Comparison of ENCODE assay signal across 8 cellular contexts in genomic region chr16:10964039-10964890, GRCh38. TPM values are rescaled to one million over a fixed set of nuclear protein-coding genes. Genes with fewer than 3 reads are reported as not detected.
A peak's percentile ranks its signal among the peaks of the same experiment; 100 is the strongest.
DNase-seq lines count a peak whose midpoint lies in the region; ATAC-seq, FAIRE-seq and TF ChIP-seq lines count a peak whose summit lies in the region.

No MANE protein-coding gene starts in this region.

- no peaks in the 10 kb centered on the region for H3K27me3 Mint-ChIP-seq in activated CD4-positive, alpha-beta T cell treated with anti-CD3 and anti-CD28 coated beads, Interleukin-2, amount 10 ng/mL, durations not matched to agents 7 days and 5 days
- no peaks in the 10 kb centered on the region for H3K27me3 Mint-ChIP-seq in chondrocyte (ENCODE audit: low read depth)

- peak; percentile 88 for FAIRE-seq in GM12891 (lab: Jason Lieb, UNC)

- POLR2A ChIA-PET in activated CD4-positive, alpha-beta T cell treated with anti-CD3 and anti-CD28 coated beads, Interleukin-2, amount 10 ng/mL, durations not matched to agents 7 days and 5 days (lab: Charles Lee), result interaction anchor here (0.6 to 1.2 kb wide), 2 partner anchors 286 to 294 kb away, joined by 3 to 5 read pairs; no protein-coding TSS in a partner anchor

- ATAC-seq in HG03196 (IDR thresholded peaks at IDR 0.05; ENCODE audit: unreplicated experiment) (peak; percentile 43), HG03469 (IDR thresholded peaks at IDR 0.05; ENCODE audit: unreplicated experiment) (no peak)

- TF ChIP-seq POLR2A in GM12891 (IDR thresholded peaks at IDR 0.05; ENCODE audit: low read depth, low read length) (no peak), lower leg skin (IDR thresholded peaks at IDR 0.05) (no peak)

- DNase-seq in GM12891 (ENCODE audit: insufficient read length, low spot score) (no peak), NCI-H524 treated with DMSO at 0.1 percent for 48 hours (lab: John Stamatoyannopoulos, UW) (peak; percentile 38), chondrocyte (ENCODE audit: low spot score) (no peak), lower leg skin (ENCODE audit: low spot score in 2 of 2) (peak; percentile 79 to 96)
- DNase-seq in activated CD4-positive, alpha-beta T cell treated with anti-CD3 and anti-CD28 coated beads, Interleukin-2, amount 10 ng/mL, durations not matched to agents 7 days and 5 days, result peak; percentile 85
- DNase-seq in stimulated activated CD4-positive, alpha-beta T cell treated with anti-CD3 and anti-CD28 coated beads, TNF-alpha, amount 100 ng/mL, for 24 hours (ENCODE audit: low read depth in 3 of 3), result peak; percentile 72 to 86 (median 78)

- peaks cover 4% of the 10 kb centered on the region for H3K9me3 Mint-ChIP-seq in activated CD4-positive, alpha-beta T cell treated with anti-CD3 and anti-CD28 coated beads, Interleukin-2, amount 10 ng/mL, durations not matched to agents 7 days and 5 days
- no peaks in the 10 kb centered on the region for H3K9me3 Mint-ChIP-seq in chondrocyte (ENCODE audit: low read depth)

- H3K36me3 Mint-ChIP-seq in activated CD4-positive, alpha-beta T cell treated with anti-CD3 and anti-CD28 coated beads, Interleukin-2, amount 10 ng/mL, durations not matched to agents 7 days and 5 days (ENCODE audit: low read depth), result peaks cover 53% of the 10 kb centered on the region
- H3K36me3 Mint-ChIP-seq in chondrocyte (ENCODE audit: low read depth), result peaks cover 10% of the 10 kb centered on the region

- H3K4me3 Mint-ChIP-seq in activated CD4-positive, alpha-beta T cell treated with anti-CD3 and anti-CD28 coated beads, Interleukin-2, amount 10 ng/mL, durations not matched to agents 7 days and 5 days, result peak overlapping the region; percentile 55
- no peak overlapping the region for H3K4me3 Mint-ChIP-seq in chondrocyte (ENCODE audit: unreplicated experiment)

- CTCF ChIA-PET in activated CD4-positive, alpha-beta T cell treated with anti-CD3 and anti-CD28 coated beads, Interleukin-2, amount 10 ng/mL, durations not matched to agents 7 days and 5 days (lab: Charles Lee), result interaction anchor here (0.6 to 5.3 kb wide), 50 partner anchors 9 to 780 kb away, joined by 3 to 72 read pairs (median 4); partner anchors contain the start of genes CLEC16A, DEXI, SNN and SOCS1

- peaks cover 83% of the 10 kb centered on the region for H3K4me1 Mint-ChIP-seq in activated CD4-positive, alpha-beta T cell treated with anti-CD3 and anti-CD28 coated beads, Interleukin-2, amount 10 ng/mL, durations not matched to agents 7 days and 5 days
- peaks cover 16% of the 10 kb centered on the region for H3K4me1 Mint-ChIP-seq in chondrocyte (ENCODE audit: low read depth)

- H3K4me3 ChIP-seq in lower leg skin (ENCODE audit: low read depth, poor library complexity, severe bottlenecking), result no peak overlapping the region

- peak; percentile 98 for TF ChIP-seq CTCF in chondrocyte (IDR thresholded peaks at IDR 0.05)
- TF ChIP-seq CTCF in lower leg skin (IDR thresholded peaks at IDR 0.05), result peak in 1 of 3 donors; percentile 96

- H3K27ac Mint-ChIP-seq in activated CD4-positive, alpha-beta T cell treated with anti-CD3 and anti-CD28 coated beads, Interleukin-2, amount 10 ng/mL, durations not matched to agents 7 days and 5 days, result peak overlapping the region; percentile 85
- H3K27ac Mint-ChIP-seq in chondrocyte (ENCODE audit: unreplicated experiment), result no peak overlapping the region

- whole genome bisulfite sequencing in lower leg skin, 2 donors, result 36 to 41% methylated on average over 20 of the region's 20 CpGs

- intact Hi-C loops in lower leg skin (cut with DNase I; ENCODE audit: low total_unique reads), result loop anchor here (10.0 kb wide), 2 partner anchors 431 to 751 kb away; no protein-coding TSS in a partner anchor

TF ChIP-seq in GM12891, 5 proteins besides CTCF, POLR2A, EP300 and RAD21:
- TF ChIP-seq SPI1 (IDR thresholded peaks at IDR 0.05; ENCODE audit: low read depth, low read length) (no peak), POU2F2 (IDR thresholded peaks at IDR 0.05; ENCODE audit: low read depth, low read length) (peak; percentile 69; the same call in 1 of the 2 replicates), PAX5 (IDR thresholded peaks at IDR 0.05; ENCODE audit: insufficient read depth, low read length, severe bottlenecking) (no peak), POLR2AphosphoS5 (IDR thresholded peaks at IDR 0.05; ENCODE audit: low read depth, low read length) (peak; percentile 46; the same call in 1 of the 2 replicates), TAF1 (IDR thresholded peaks at IDR 0.05; ENCODE audit: low read depth, low read length) (no peak)
TF ChIP-seq in GM12891: peak in this region for 2.

RNA-seq across cellular contexts. Expression of gene CLEC16A, which starts 19.9 kb away (rescaled TPM):
- polyA plus RNA-seq in GM12891 (2012; ENCODE audit: low read depth, missing spikeins), result 12.4 TPM
- total RNA-seq in activated CD4-positive, alpha-beta T cell treated with anti-CD3 and anti-CD28 coated beads, Interleukin-2, amount 10 ng/mL, durations not matched to agents 7 days and 5 days, result 10 to 100 TPM; 30.9 to 35.1 TPM
- total RNA-seq in chondrocyte (17.9 to 23.1 TPM (median 19.4 TPM) in 3 replicates), lower leg skin (10 to 100 TPM; 26.8 to 30.0 (median 29.5) TPM)

RNA-seq across cellular contexts. Expression of gene DEXI, which starts 22.0 kb away (rescaled TPM):
- 8.4 TPM for polyA plus RNA-seq in GM12891 (2012; ENCODE audit: low read depth, missing spikeins)
- 10 to 100 TPM; 29.2 to 36.9 TPM for total RNA-seq in activated CD4-positive, alpha-beta T cell treated with anti-CD3 and anti-CD28 coated beads, Interleukin-2, amount 10 ng/mL, durations not matched to agents 7 days and 5 days
- total RNA-seq in chondrocyte (37.2 to 41.1 TPM (median 40.6 TPM) in 3 replicates), lower leg skin (10 to 100 TPM; 38.1 to 63.6 (median 58.9) TPM)

Comparison
In these comparisons a context has a peak if more than half of its experiments do, and no peak if none do; other contexts are left out.
1. DNase-seq: peak in NCI-H524 treated with DMSO at 0.1 percent for 48 hours (single experiment), activated CD4-positive, alpha-beta T cell treated with anti-CD3 and anti-CD28 coated beads, Interleukin-2, amount 10 ng/mL, durations not matched to agents 7 days and 5 days (single experiment), lower leg skin (2 of 2) and stimulated activated CD4-positive, alpha-beta T cell treated with anti-CD3 and anti-CD28 coated beads, TNF-alpha, amount 100 ng/mL, for 24 hours (3 of 3); none in GM12891 (single experiment) and chondrocyte (single experiment).